Comparison of ENCODE assay signal across 1 cellular context in genomic region chr4:51845055-51845426, GRCh38.
TF ChIP-seq lines count a peak whose summit lies in the region.

No MANE protein-coding gene starts in this region.

TF ChIP-seq in GM23338, 12 proteins besides CTCF, POLR2A, EP300 and RAD21 (continued from another document):
- TF ChIP-seq ZNF462 (CRISPR knock-in tag; IDR thresholded peaks at IDR 0.05) (no peak), EZH2phosphoT487 (IDR thresholded peaks at IDR 0.05; ENCODE audit: unreplicated experiment) (no peak), ETS1 (IDR thresholded peaks at IDR 0.05) (no peak), NANOG (IDR thresholded peaks at IDR 0.05; ENCODE audit: borderline replicate concordance) (no peak), ZNF331 (CRISPR knock-in tag; IDR thresholded peaks at IDR 0.05; ENCODE audit: low read depth) (no peak)
